In genomic region chr3:23669541-23670255, GRCh38 we compare ENCODE assay signal across 35 cellular contexts.
DNase-seq lines count a peak whose midpoint lies in the region; ATAC-seq, FAIRE-seq and TF ChIP-seq lines count a peak whose summit lies in the region.
"Had no signal": no experiment of that assay in that cellular context is flagged by ENCODE, and none has a peak within 500 bp of the region (broad histone marks: within the 10 kb centered on the region; RNA-seq: fewer than 3 reads in every experiment).

No MANE protein-coding gene starts in this region.

- H3K4me1 Mint-ChIP-seq in MCF 10A (ENCODE audit: insufficient read depth, unreplicated experiment), result peaks cover 17% of the 10 kb centered on the region
- H3K4me1 Mint-ChIP-seq: activated CD8-positive, alpha-beta memory T cell treated with anti-CD3 and anti-CD28 coated beads, Interleukin-2, amount 10 ng/mL, durations not matched to agents 7 days and 5 days; activated naive CD8-positive, alpha-beta T cell treated with anti-CD3 and anti-CD28 coated beads for 36 hours had no signal

- no peak for TF ChIP-seq RAD21 in GM12878 (IDR thresholded peaks at IDR 0.05; ENCODE audit: insufficient read depth, low read depth, low read length)

- peaks cover 4% of the 10 kb centered on the region for H3F3A ChIP-seq in smooth muscle cell (ENCODE audit: low read depth)

- ATAC-seq in GM12878 (no peak), sciatic nerve (no peak)
- ATAC-seq: activated CD8-positive, alpha-beta memory T cell treated with anti-CD3 and anti-CD28 coated beads, Interleukin-2, amount 10 ng/mL, durations not matched to agents 7 days and 5 days; activated T-cell treated with anti-CD3 and anti-CD28 coated beads, Interleukin-2, amount 50 U/mL, for 4 hours; CD8-positive, alpha-beta T cell; left ventricle myocardium superior had no signal

- H3K27me3 Mint-ChIP-seq in MCF 10A (ENCODE audit: insufficient read depth, unreplicated experiment), result no peaks in the 10 kb centered on the region

- no peak for TF ChIP-seq EP300 in GM12878 (IDR thresholded peaks at IDR 0.05; ENCODE audit: borderline replicate concordance in 1 of 2, control insufficient read depth in 1 of 2, low read depth in 2 of 2, low read length in 2 of 2)

- H3K4me3 ChIP-seq in breast epithelium (no peak overlapping the region), OCI-LY7 (ENCODE audit: low read depth, low read length, poor library complexity, severe bottlenecking) (no peak overlapping the region), GM12878 (no peak overlapping the region), smooth muscle cell (no peak overlapping the region)
- H3K4me3 ChIP-seq: HAP-1, Peyer's patch, prostate gland, sigmoid colon, stomach, thyroid gland had no signal

- peak; percentile 41 for DNase-seq in MCF 10A (ENCODE audit: unreplicated experiment)
- no peak for DNase-seq in breast epithelium (ENCODE audit: low spot score in 2 of 2)
- no peak for DNase-seq in OCI-LY7 (ENCODE audit: low spot score)
- DNase-seq in GM12878 (ENCODE audit: low read depth, low spot score), result no peak
- DNase-seq in smooth muscle cell (lab: John Stamatoyannopoulos, UW; ENCODE audit: unreplicated experiment), result no peak
- DNase-seq in DMS153 treated with DMSO at 0.1 percent for 48 hours (lab: John Stamatoyannopoulos, UW; ENCODE audit: unreplicated experiment), result no peak
- no peak for DNase-seq in sciatic nerve (ENCODE audit: low spot score)
- DNase-seq in UCSD-AML1 (lab: John Stamatoyannopoulos, UW; ENCODE audit: unreplicated experiment), result no peak
- DNase-seq: ACHN; activated CD8-positive, alpha-beta memory T cell treated with anti-CD3 and anti-CD28 coated beads, Interleukin-2, amount 10 ng/mL, durations not matched to agents 7 days and 5 days; activated gamma-delta T cell; activated naive CD8-positive, alpha-beta T cell treated with anti-CD3 and anti-CD28 coated beads for 36 hours; activated T-cell treated with anti-CD3 and anti-CD28 coated beads, Interleukin-2, amount 50 U/mL, for 4 hours; aorta; BE2C; CD8-positive, alpha-beta T cell; central memory CD4-positive, alpha-beta T cell; cortex of kidney; effector memory CD4-positive, alpha-beta T cell; EL; erythroblast; left ventricle myocardium superior; NCI-H1092; NCI-H187; NCI-H2171 treated with DMSO at 0.1 percent for 48 hours; NCI-H524; Peyer's patch; sigmoid colon; stimulated activated CD4-positive, alpha-beta T cell treated with anti-CD3 and anti-CD28 coated beads, Interleukin-4, amount 100 ng/mL, for 1 hour; stomach; thyroid gland had no signal

- TF ChIP-seq CTCF in MCF 10A (IDR thresholded peaks at IDR 0.05; ENCODE audit: unreplicated experiment), result no peak
- no peak for TF ChIP-seq CTCF in breast epithelium (IDR thresholded peaks at IDR 0.05)
- no peak for TF ChIP-seq CTCF in OCI-LY7 (conservative IDR thresholded peaks at IDR 0.05; ENCODE audit: low read length)
- no peak for TF ChIP-seq CTCF in GM12878 (IDR thresholded peaks at IDR 0.05 in 2 of 3, conservative IDR thresholded peaks at IDR 0.05 in 1 of 3; ENCODE audit: control insufficient read depth in 2 of 3, extremely low read depth in 1 of 3, insufficient read depth in 1 of 3, low read depth in 3 of 3, low read length in 3 of 3)
- TF ChIP-seq CTCF in smooth muscle cell (IDR thresholded peaks at IDR 0.05; ENCODE audit: borderline replicate concordance, insufficient read depth, poor library complexity, severe bottlenecking), result no peak

- SMC1A ChIA-PET in GM12878 (lab: Charles Lee; ENCODE audit: uncharacterized antibody, unreplicated experiment), result interaction anchor here (0.6 to 2.0 kb wide), 8 partner anchors 8 to 288 kb away, joined by 3 to 9 read pairs (median 5); no protein-coding TSS in a partner anchor

- POLR2A ChIA-PET in MCF 10A (lab: Yijun Ruan, JAX), result interaction anchor here (0.5 to 2.5 kb wide), 3 partner anchors 13 to 376 kb away, joined by 3 to 10 read pairs (median 4); no protein-coding TSS in a partner anchor
- POLR2A ChIA-PET in OCI-LY7 (lab: Charles Lee), result interaction anchor here (0.7 to 3.7 kb wide), 8 partner anchors 7 to 534 kb away, joined by 3 to 28 read pairs (median 4); no protein-coding TSS in a partner anchor
- POLR2A ChIA-PET in GM12878 (lab: Charles Lee), result interaction anchor here (1.1 to 1.7 kb wide), 4 partner anchors 10 to 77 kb away, joined by 3 to 5 read pairs (median 4); no protein-coding TSS in a partner anchor

- H3K4me2 ChIP-seq in OCI-LY7 (ENCODE audit: low read length) (no peak overlapping the region), GM12878 (ENCODE audit: control insufficient read depth, insufficient read depth) (no peak overlapping the region), smooth muscle cell (peak overlapping the region; percentile 68)

- H3K9me2 ChIP-seq in OCI-LY7 (ENCODE audit: insufficient read depth, low read length), result no peaks in the 10 kb centered on the region

- intact Hi-C loops in MCF 10A (cut with micrococcal nuclease) (no loop called here), breast epithelium (cut with DNase I; ENCODE audit: low total_unique reads) (no loop called here), OCI-LY7 (cut with micrococcal nuclease; ENCODE audit: unreplicated experiment) (no loop called here), GM12878 (cut with micrococcal nuclease; ENCODE audit: unreplicated experiment) (no loop called here), sciatic nerve (cut with DNase I) (no loop called here)

- CTCF ChIA-PET in MCF 10A (lab: Yijun Ruan, JAX) (interaction anchor here (1.1 to 2.0 kb wide), 2 partner anchors 9 to 13 kb away, joined by 5 to 8 read pairs; no protein-coding TSS in a partner anchor), OCI-LY7 (lab: Charles Lee; ENCODE audit: unreplicated experiment) (no interaction called here), GM12878 (lab: Yijun Ruan, JAX) (interaction anchor here (1.0 to 1.8 kb wide), 3 partner anchors 10 to 1549 kb away, joined by 3 to 9 read pairs (median 3); no protein-coding TSS in a partner anchor)

- H3K27ac ChIP-seq in breast epithelium (no peak overlapping the region), OCI-LY7 (ENCODE audit: low read depth, low read length, poor library complexity, severe bottlenecking) (no peak overlapping the region), GM12878 (ENCODE audit: control insufficient read depth, insufficient read depth) (no peak overlapping the region), smooth muscle cell (ENCODE audit: low read depth) (peak overlapping the region; percentile 97)
- H3K27ac ChIP-seq: neutrophil, Peyer's patch, prostate gland, sigmoid colon, stomach, thyroid gland had no signal

- no peaks in the 10 kb centered on the region for H4K20me1 ChIP-seq in OCI-LY7 (ENCODE audit: insufficient read depth, low read length)
- no peaks in the 10 kb centered on the region for H4K20me1 ChIP-seq in GM12878 (ENCODE audit: control insufficient read depth, insufficient read depth)
- no peaks in the 10 kb centered on the region for H4K20me1 ChIP-seq in smooth muscle cell (ENCODE audit: low read depth)

- H3K9ac ChIP-seq in GM12878 (ENCODE audit: control insufficient read depth, insufficient read depth, low read length), result no peak overlapping the region
- no peak overlapping the region for H3K9ac ChIP-seq in smooth muscle cell (ENCODE audit: low read depth)

- H3K9me3 ChIP-seq in breast epithelium, result no peaks in the 10 kb centered on the region
- H3K9me3 ChIP-seq in OCI-LY7 (ENCODE audit: low read length), result no peaks in the 10 kb centered on the region
- H3K9me3 ChIP-seq in GM12878 (replicated peaks; ENCODE audit: control insufficient read depth, insufficient read depth, low read length), result no peaks in the 10 kb centered on the region
- H3K9me3 ChIP-seq in smooth muscle cell (replicated peaks; ENCODE audit: low read depth), result no peaks in the 10 kb centered on the region
- H3K9me3 ChIP-seq: BE2C, HAP-1, neutrophil, Peyer's patch, prostate gland, sigmoid colon, stomach, thyroid gland had no signal

- no peaks in the 10 kb centered on the region for H3K4me1 ChIP-seq in breast epithelium
- H3K4me1 ChIP-seq in OCI-LY7 (ENCODE audit: insufficient read depth, low read length, poor library complexity, severe bottlenecking), result peaks cover 7% of the 10 kb centered on the region
- peaks cover 10% of the 10 kb centered on the region for H3K4me1 ChIP-seq in GM12878 (ENCODE audit: control insufficient read depth, insufficient read depth, low read length)
- H3K4me1 ChIP-seq in smooth muscle cell (ENCODE audit: low read depth), result peaks cover 11% of the 10 kb centered on the region
- H3K4me1 ChIP-seq: BE2C, HAP-1, prostate gland had no signal

- BruUV-seq in MCF 10A (replicated peaks; lab: Mats Ljungman, UMichigan) (no TSS peak), OCI-LY7 (replicated peaks; lab: Mats Ljungman, UMichigan) (no TSS peak), GM12878 (replicated peaks; lab: Mats Ljungman, UMichigan) (no TSS peak)

- H3K36me3 ChIP-seq in breast epithelium, result no peaks in the 10 kb centered on the region
- no peaks in the 10 kb centered on the region for H3K36me3 ChIP-seq in OCI-LY7 (ENCODE audit: insufficient read depth, low read length)
- no peaks in the 10 kb centered on the region for H3K36me3 ChIP-seq in GM12878 (ENCODE audit: control insufficient read depth in 2 of 2, insufficient read depth in 2 of 2, low read length in 1 of 2)
- H3K36me3 ChIP-seq in smooth muscle cell (ENCODE audit: low read depth), result no peaks in the 10 kb centered on the region
- H3K36me3 ChIP-seq: BE2C, HAP-1, neutrophil, Peyer's patch, prostate gland, sigmoid colon, stomach, thyroid gland had no signal

- WGBS in GM12878 (ENCODE audit: insufficient coverage, insufficient replicate concordance, low lambda C conversion rate, missing lambda C conversion rate), result 82% methylated on average over 8 of the region's 8 CpGs
- WGBS in smooth muscle cell (ENCODE audit: low lambda C conversion rate), result 94% methylated on average over 8 of the region's 8 CpGs

- H2AFZ ChIP-seq in OCI-LY7 (ENCODE audit: low read length), result peak overlapping the region; percentile 7; the same call in 1 of the 2 replicates
- H2AFZ ChIP-seq in GM12878 (ENCODE audit: control insufficient read depth, low read depth, low read length), result no peak overlapping the region
- H2AFZ ChIP-seq in smooth muscle cell (ENCODE audit: low read depth), result peak overlapping the region; percentile 57

- H3K4me3 Mint-ChIP-seq in MCF 10A (ENCODE audit: unreplicated experiment), result no peak overlapping the region
- H3K4me3 Mint-ChIP-seq: activated CD8-positive, alpha-beta memory T cell treated with anti-CD3 and anti-CD28 coated beads, Interleukin-2, amount 10 ng/mL, durations not matched to agents 7 days and 5 days; activated naive CD8-positive, alpha-beta T cell treated with anti-CD3 and anti-CD28 coated beads for 36 hours; activated T-cell treated with anti-CD3 and anti-CD28 coated beads, Interleukin-2, amount 50 U/mL, for 4 hours; CD8-positive, alpha-beta T cell had no signal

- H3K27ac Mint-ChIP-seq in MCF 10A (ENCODE audit: low read depth, unreplicated experiment), result no peak overlapping the region
- H3K27ac Mint-ChIP-seq: activated CD8-positive, alpha-beta memory T cell treated with anti-CD3 and anti-CD28 coated beads, Interleukin-2, amount 10 ng/mL, durations not matched to agents 7 days and 5 days; activated naive CD8-positive, alpha-beta T cell treated with anti-CD3 and anti-CD28 coated beads for 36 hours; CD8-positive, alpha-beta T cell had no signal

- H3K9me3 Mint-ChIP-seq in MCF 10A (ENCODE audit: unreplicated experiment), result no peaks in the 10 kb centered on the region
- H3K9me3 Mint-ChIP-seq: activated naive CD8-positive, alpha-beta T cell treated with anti-CD3 and anti-CD28 coated beads for 36 hours; activated T-cell treated with anti-CD3 and anti-CD28 coated beads, Interleukin-2, amount 50 U/mL, for 4 hours; CD8-positive, alpha-beta T cell had no signal

- H3K79me2 ChIP-seq in OCI-LY7 (ENCODE audit: insufficient read depth, low read depth, low read length) (no peaks in the 10 kb centered on the region), GM12878 (ENCODE audit: control insufficient read depth, insufficient read depth, low read length) (no peaks in the 10 kb centered on the region), smooth muscle cell (ENCODE audit: low read depth) (no peaks in the 10 kb centered on the region)

- peaks cover 4% of the 10 kb centered on the region for H3K36me3 Mint-ChIP-seq in MCF 10A (ENCODE audit: insufficient read depth, unreplicated experiment)
- H3K36me3 Mint-ChIP-seq: activated CD8-positive, alpha-beta memory T cell treated with anti-CD3 and anti-CD28 coated beads, Interleukin-2, amount 10 ng/mL, durations not matched to agents 7 days and 5 days; activated naive CD8-positive, alpha-beta T cell treated with anti-CD3 and anti-CD28 coated beads for 36 hours; CD8-positive, alpha-beta T cell had no signal

- no peak for FAIRE-seq in GM12878 (lab: Jason Lieb, UNC)
- FAIRE-seq: islet of Langerhans had no signal

- RAD21 ChIA-PET in GM12878 (lab: Charles Lee; ENCODE audit: unreplicated experiment), result interaction anchor here (1.2 to 1.8 kb wide), 3 partner anchors 10 to 77 kb away, joined by 3 to 7 read pairs (median 4); no protein-coding TSS in a partner anchor

- no peak for TF ChIP-seq POLR2A in breast epithelium (IDR thresholded peaks at IDR 0.05)
- no peak for TF ChIP-seq POLR2A in GM12878 (IDR thresholded peaks at IDR 0.05; ENCODE audit: low read depth, low read length)

- H3K27me3 ChIP-seq in breast epithelium (no peaks in the 10 kb centered on the region), GM12878 (replicated peaks in 1 of 2; ENCODE audit: control insufficient read depth in 2 of 2, insufficient read depth in 2 of 2, low read length in 1 of 2) (no peaks in the 10 kb centered on the region), smooth muscle cell (ENCODE audit: low read depth) (no peaks in the 10 kb centered on the region)
- H3K27me3 ChIP-seq: BE2C, Peyer's patch, sigmoid colon had no signal

- in situ Hi-C loops in GM12878 (cut with MboI), result no loop called here
